8 cellular contexts compared by ENCODE assay signal in the genomic region with DNA sequence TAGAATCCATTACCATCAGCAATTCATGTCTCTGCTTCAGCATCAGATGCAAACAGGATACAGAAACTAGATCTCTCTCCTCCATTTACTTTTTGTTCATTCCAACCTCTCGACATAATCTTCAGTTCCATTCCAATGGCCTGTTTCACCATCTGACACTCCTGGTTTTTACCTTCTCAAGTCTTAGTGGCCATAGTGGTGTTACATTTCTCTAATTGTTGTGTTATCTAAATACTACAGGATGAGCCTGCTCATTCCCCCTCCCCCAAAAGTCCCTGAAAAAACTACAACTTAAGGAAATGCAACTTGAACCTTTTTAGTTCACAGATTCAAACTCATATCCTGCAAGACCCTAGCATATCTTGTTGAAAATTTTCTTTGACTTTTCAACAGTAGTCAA. TPM values are rescaled to one million over a fixed set of nuclear protein-coding genes. Genes with fewer than 3 reads are reported as not detected.
DNase-seq lines count a peak whose midpoint lies in the region; ATAC-seq and TF ChIP-seq lines count a peak whose summit lies in the region.

No MANE protein-coding gene starts in this region.

- H3K4me1 ChIP-seq in ACC112 (ENCODE audit: control insufficient read depth, insufficient read depth, low read length, unreplicated experiment) (peaks cover 53% of the 10 kb centered on the region), GM23338 (ENCODE audit: insufficient read depth) (peaks cover 53% of the 10 kb centered on the region)

- H3K4me2 ChIP-seq in GM23338: peak overlapping the region; percentile 55

- peak overlapping the region; percentile 97 for H3K4me3 ChIP-seq in ACC112 (ENCODE audit: low read depth, low read length)
- H3K4me3 ChIP-seq in GM23338: peak overlapping the region; percentile 17; the same call in 1 of the 2 replicates
- H3K4me3 ChIP-seq in kidney epithelial cell (ENCODE audit: low read depth, low read length): peak overlapping the region; percentile 91

- H3K9me3 Mint-ChIP-seq in GM23338: no peaks in the 10 kb centered on the region
- no peaks in the 10 kb centered on the region for H3K9me3 Mint-ChIP-seq in activated naive CD8-positive, alpha-beta T cell (ENCODE audit: low read depth)

- H3K36me3 Mint-ChIP-seq in GM23338 (ENCODE audit: low read depth): no peaks in the 10 kb centered on the region; the same call in 2 of the 3 replicates
- no peaks in the 10 kb centered on the region for H3K36me3 Mint-ChIP-seq in activated naive CD8-positive, alpha-beta T cell

- 0 out of 2 replicates have a peak overlapping the region, but pooled peaks have one; percentile 38 for H3K27ac Mint-ChIP-seq in GM23338
- H3K27ac Mint-ChIP-seq in activated naive CD8-positive, alpha-beta T cell: peak overlapping the region; percentile 62

- H2AFZ ChIP-seq in ACC112 (ENCODE audit: low read length, unreplicated experiment): no peak overlapping the region
- H2AFZ ChIP-seq in GM23338: no peak overlapping the region

- no peak for DNase-seq in GM23338 (ENCODE audit: low spot score)
- no peak for DNase-seq in kidney epithelial cell (ENCODE audit: low read depth)

- H3F3A ChIP-seq in GM23338 (replicated peaks; ENCODE audit: low read depth): no peaks in the 10 kb centered on the region

- peaks cover 73% of the 10 kb centered on the region for H3K4me1 Mint-ChIP-seq in GM23338
- peaks cover 72% of the 10 kb centered on the region for H3K4me1 Mint-ChIP-seq in activated naive CD8-positive, alpha-beta T cell (ENCODE audit: low read depth)

- H3K4me3 Mint-ChIP-seq in GM23338: peak overlapping the region; percentile 15; the same call in 2 of the 3 replicates
- H3K4me3 Mint-ChIP-seq in activated naive CD8-positive, alpha-beta T cell: peak overlapping the region; percentile 90

- H3K36me3 ChIP-seq in ACC112 (ENCODE audit: insufficient read depth, low read length): no peaks in the 10 kb centered on the region
- no peaks in the 10 kb centered on the region for H3K36me3 ChIP-seq in GM23338 (ENCODE audit: insufficient read depth)
- H3K36me3 ChIP-seq in kidney epithelial cell (ENCODE audit: control insufficient read depth, insufficient read depth, low read length): no peaks in the 10 kb centered on the region

- H3K9me2 ChIP-seq in GM23338 (ENCODE audit: insufficient read depth): no peaks in the 10 kb centered on the region

- peaks cover 85% of the 10 kb centered on the region for H3K79me2 ChIP-seq in ACC112 (ENCODE audit: control insufficient read depth, insufficient read depth, low read length, unreplicated experiment)
- H3K79me2 ChIP-seq in GM23338 (replicated peaks; ENCODE audit: insufficient read depth): peaks cover 82% of the 10 kb centered on the region

- no peaks in the 10 kb centered on the region for H4K20me1 ChIP-seq in GM23338 (replicated peaks; ENCODE audit: insufficient read depth)

- H3K27me3 ChIP-seq in ACC112 (ENCODE audit: insufficient read depth, low read length) (no peaks in the 10 kb centered on the region), GM23338 (ENCODE audit: insufficient read depth) (peaks cover 17% of the 10 kb centered on the region), kidney epithelial cell (ENCODE audit: control insufficient read depth, insufficient read depth, low read length) (no peaks in the 10 kb centered on the region)

- ATAC-seq in GM23338 (no peak), GM18909 (IDR thresholded peaks at IDR 0.05; ENCODE audit: poor library complexity, unreplicated experiment) (no peak), HG02981 (IDR thresholded peaks at IDR 0.05; ENCODE audit: unreplicated experiment) (no peak), GM21737 (IDR thresholded peaks at IDR 0.05; ENCODE audit: unreplicated experiment) (no peak), GM21367 (IDR thresholded peaks at IDR 0.05; ENCODE audit: unreplicated experiment) (no peak)

- TF ChIP-seq CTCF in GM23338 (conservative IDR thresholded peaks at IDR 0.05; ENCODE audit: low read depth in 2 of 2): no peak
- TF ChIP-seq CTCF in kidney epithelial cell (IDR thresholded peaks at IDR 0.05; ENCODE audit: insufficient read depth, low read length, poor library complexity, severe bottlenecking): no peak

- H3K27ac ChIP-seq in ACC112 (ENCODE audit: low read depth, low read length) (peak overlapping the region; percentile 10; the same call in 1 of the 2 replicates), GM23338 (ENCODE audit: low read depth) (no peak overlapping the region)

- H3K27me3 Mint-ChIP-seq in GM23338 (ENCODE audit: insufficient read depth, low read depth, poor library complexity): peaks cover 9% of the 10 kb centered on the region
- no peaks in the 10 kb centered on the region for H3K27me3 Mint-ChIP-seq in activated naive CD8-positive, alpha-beta T cell

TF ChIP-seq in GM23338, 12 proteins besides CTCF, POLR2A, EP300 and RAD21 (continues in another document):
- TF ChIP-seq, protein P1, sequence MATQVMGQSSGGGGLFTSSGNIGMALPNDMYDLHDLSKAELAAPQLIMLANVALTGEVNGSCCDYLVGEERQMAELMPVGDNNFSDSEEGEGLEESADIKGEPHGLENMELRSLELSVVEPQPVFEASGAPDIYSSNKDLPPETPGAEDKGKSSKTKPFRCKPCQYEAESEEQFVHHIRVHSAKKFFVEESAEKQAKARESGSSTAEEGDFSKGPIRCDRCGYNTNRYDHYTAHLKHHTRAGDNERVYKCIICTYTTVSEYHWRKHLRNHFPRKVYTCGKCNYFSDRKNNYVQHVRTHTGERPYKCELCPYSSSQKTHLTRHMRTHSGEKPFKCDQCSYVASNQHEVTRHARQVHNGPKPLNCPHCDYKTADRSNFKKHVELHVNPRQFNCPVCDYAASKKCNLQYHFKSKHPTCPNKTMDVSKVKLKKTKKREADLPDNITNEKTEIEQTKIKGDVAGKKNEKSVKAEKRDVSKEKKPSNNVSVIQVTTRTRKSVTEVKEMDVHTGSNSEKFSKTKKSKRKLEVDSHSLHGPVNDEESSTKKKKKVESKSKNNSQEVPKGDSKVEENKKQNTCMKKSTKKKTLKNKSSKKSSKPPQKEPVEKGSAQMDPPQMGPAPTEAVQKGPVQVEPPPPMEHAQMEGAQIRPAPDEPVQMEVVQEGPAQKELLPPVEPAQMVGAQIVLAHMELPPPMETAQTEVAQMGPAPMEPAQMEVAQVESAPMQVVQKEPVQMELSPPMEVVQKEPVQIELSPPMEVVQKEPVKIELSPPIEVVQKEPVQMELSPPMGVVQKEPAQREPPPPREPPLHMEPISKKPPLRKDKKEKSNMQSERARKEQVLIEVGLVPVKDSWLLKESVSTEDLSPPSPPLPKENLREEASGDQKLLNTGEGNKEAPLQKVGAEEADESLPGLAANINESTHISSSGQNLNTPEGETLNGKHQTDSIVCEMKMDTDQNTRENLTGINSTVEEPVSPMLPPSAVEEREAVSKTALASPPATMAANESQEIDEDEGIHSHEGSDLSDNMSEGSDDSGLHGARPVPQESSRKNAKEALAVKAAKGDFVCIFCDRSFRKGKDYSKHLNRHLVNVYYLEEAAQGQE (IDR thresholded peaks at IDR 0.05; ENCODE audit: unreplicated experiment): no peak
- TF ChIP-seq NANOG (IDR thresholded peaks at IDR 0.05; ENCODE audit: borderline replicate concordance): no peak

RNA-seq across cellular contexts. Expression of a gene that starts 4.0 kb away (rescaled TPM):
- 8.9 and 9.0 TPM in 2 replicates for total RNA-seq in GM23338 (2014; rRNA removed; shearing (Covaris generic))
- polyA plus RNA-seq in GM23338 (2016; fragmentation: Nextera tagmentation; extraction: Ambion mirVana): 2.3 and 3.0 TPM in 2 replicates
- 52.6 and 57.2 TPM in 2 replicates for total RNA-seq in kidney epithelial cell

Comparison
In these comparisons a context has a peak if more than half of its experiments do, and no peak if none do; other contexts are left out.
1. H3K4me3 ChIP-seq: peak in every context shown above with its lines; median percentile 97 in ACC112; 91 in kidney epithelial cell; 17 in GM23338.